Comparison of ENCODE assay signal across 1 cellular context in genomic region chr19:41161903-41162302, GRCh38.
TF ChIP-seq lines count a peak whose summit lies in the region.

No MANE protein-coding gene starts in this region.

TF ChIP-seq in H1, 55 proteins besides CTCF, POLR2A, EP300 and RAD21:
- peak; percentile 71 for TF ChIP-seq SP2 (IDR thresholded peaks at IDR 0.05; ENCODE audit: low read length)
- TF ChIP-seq EGR1 (IDR thresholded peaks at IDR 0.05; ENCODE audit: borderline replicate concordance, low read depth, low read length): peak; percentile 56; the same call in 1 of the 2 replicates
- TF ChIP-seq GTF2F1 (IDR thresholded peaks at IDR 0.05; ENCODE audit: borderline replicate concordance, low read depth, low read length): no peak
